Comparison of ENCODE assay signal across 19 cellular contexts in genomic region chr6:123967900-123968299, GRCh38.
DNase-seq lines count a peak whose midpoint lies in the region; ATAC-seq and TF ChIP-seq lines count a peak whose summit lies in the region.
"Had no signal": no experiment of that assay in that cellular context is flagged by ENCODE, and none has a peak within 500 bp of the region (broad histone marks: within the 10 kb centered on the region; RNA-seq: fewer than 3 reads in every experiment).

No MANE protein-coding gene starts in this region.

- POLR2A ChIA-PET in HEK293 (lab: Yijun Ruan, JAX): no interaction called here

- H3K27me3 Mint-ChIP-seq in nephron progenitor cell (ENCODE audit: low read depth, poor library complexity): no peaks in the 10 kb centered on the region
- no peaks in the 10 kb centered on the region for H3K27me3 Mint-ChIP-seq in stimulated activated memory B cell treated with anti-CD40 and anti-IgM and Interleukin-4, amounts not matched to agents 10 μg/mL and 1 μg/mL and 100 μg/mL, for 72 hours
- H3K27me3 Mint-ChIP-seq: activated naive CD4-positive, alpha-beta T cell treated with anti-CD3 and anti-CD28 coated beads, Interleukin-2, amount 50 U/mL, for 24 hours; effector memory CD8-positive, alpha-beta T cell had no signal

- H3K36me3 ChIP-seq in HEK293 (ENCODE audit: control insufficient read depth in 2 of 2, insufficient read depth in 1 of 2, low read length in 2 of 2): no peaks in the 10 kb centered on the region
- H3K36me3 ChIP-seq: upper lobe of left lung had no signal

- DNase-seq in NCI-H2029 (lab: John Stamatoyannopoulos, UW): peak; percentile 94
- peak; percentile 97 for DNase-seq in NCI-H345 treated with DMSO at 0.1 percent for 48 hours (lab: John Stamatoyannopoulos, UW; ENCODE audit: unreplicated experiment)
- no peak for DNase-seq in nephron progenitor cell
- DNase-seq in RKO (ENCODE audit: low spot score): no peak
- DNase-seq in dedifferentiated amniotic fluid mesenchymal stem cell (ENCODE audit: extremely low spot score): no peak
- DNase-seq: cerebellar nuclear complex; effector memory CD8-positive, alpha-beta T cell; H7; head of caudate nucleus; midbrain; NCI-H526; PC-9 had no signal

- no peak for ATAC-seq in stimulated activated memory B cell treated with anti-CD40 and anti-IgM and Interleukin-4, amounts not matched to agents 10 μg/mL and 1 μg/mL and 100 μg/mL, for 72 hours
- no peak for ATAC-seq in GM21367 (IDR thresholded peaks at IDR 0.05; ENCODE audit: unreplicated experiment)
- ATAC-seq: activated CD4-positive, CD25-positive, alpha-beta regulatory T cell treated with anti-CD3 and anti-CD28 coated beads, Interleukin-2, amount 50 U/mL, for 24 hours; effector memory CD8-positive, alpha-beta T cell; left lobe of liver had no signal

- H3K36me3 Mint-ChIP-seq in nephron progenitor cell (ENCODE audit: low read depth): no peaks in the 10 kb centered on the region
- no peaks in the 10 kb centered on the region for H3K36me3 Mint-ChIP-seq in stimulated activated memory B cell treated with anti-CD40 and anti-IgM and Interleukin-4, amounts not matched to agents 10 μg/mL and 1 μg/mL and 100 μg/mL, for 72 hours
- H3K36me3 Mint-ChIP-seq: activated naive CD4-positive, alpha-beta T cell treated with anti-CD3 and anti-CD28 coated beads, Interleukin-2, amount 50 U/mL, for 24 hours had no signal

- H3K4me1 Mint-ChIP-seq in nephron progenitor cell: no peaks in the 10 kb centered on the region
- no peaks in the 10 kb centered on the region for H3K4me1 Mint-ChIP-seq in stimulated activated memory B cell treated with anti-CD40 and anti-IgM and Interleukin-4, amounts not matched to agents 10 μg/mL and 1 μg/mL and 100 μg/mL, for 72 hours
- H3K4me1 Mint-ChIP-seq: activated naive CD4-positive, alpha-beta T cell treated with anti-CD3 and anti-CD28 coated beads, Interleukin-2, amount 50 U/mL, for 24 hours had no signal

- no peaks in the 10 kb centered on the region for H3K9me3 Mint-ChIP-seq in nephron progenitor cell
- no peaks in the 10 kb centered on the region for H3K9me3 Mint-ChIP-seq in stimulated activated memory B cell treated with anti-CD40 and anti-IgM and Interleukin-4, amounts not matched to agents 10 μg/mL and 1 μg/mL and 100 μg/mL, for 72 hours
- H3K9me3 Mint-ChIP-seq: activated naive CD4-positive, alpha-beta T cell treated with anti-CD3 and anti-CD28 coated beads, Interleukin-2, amount 50 U/mL, for 24 hours had no signal

- peaks cover 12% of the 10 kb centered on the region for H3K4me1 ChIP-seq in HEK293 (ENCODE audit: control insufficient read depth, insufficient read depth, low read length)
- H3K4me1 ChIP-seq: upper lobe of left lung had no signal

- TF ChIP-seq CTCF in HEK293 (tag by site-specific recombination; IDR thresholded peaks at IDR 0.05) (no peak), nephron progenitor cell (IDR thresholded peaks at IDR 0.05) (no peak)

- H3K4me3 Mint-ChIP-seq in nephron progenitor cell: no peak overlapping the region
- no peak overlapping the region for H3K4me3 Mint-ChIP-seq in stimulated activated memory B cell treated with anti-CD40 and anti-IgM and Interleukin-4, amounts not matched to agents 10 μg/mL and 1 μg/mL and 100 μg/mL, for 72 hours
- H3K4me3 Mint-ChIP-seq: activated naive CD4-positive, alpha-beta T cell treated with anti-CD3 and anti-CD28 coated beads, Interleukin-2, amount 50 U/mL, for 24 hours; effector memory CD8-positive, alpha-beta T cell had no signal

- peak overlapping the region; percentile 32 for H3K27ac Mint-ChIP-seq in nephron progenitor cell
- H3K27ac Mint-ChIP-seq in stimulated activated memory B cell treated with anti-CD40 and anti-IgM and Interleukin-4, amounts not matched to agents 10 μg/mL and 1 μg/mL and 100 μg/mL, for 72 hours: no peak overlapping the region
- H3K27ac Mint-ChIP-seq: activated naive CD4-positive, alpha-beta T cell treated with anti-CD3 and anti-CD28 coated beads, Interleukin-2, amount 50 U/mL, for 24 hours; effector memory CD8-positive, alpha-beta T cell had no signal

- H3K27ac ChIP-seq in HEK293 (ENCODE audit: extremely low read depth, low read depth, low read length): no peak overlapping the region
- H3K27ac ChIP-seq: PC-9, upper lobe of left lung had no signal

- CTCF ChIA-PET in HEK293 (lab: Yijun Ruan, JAX): no interaction called here

- H3K9me3 ChIP-seq in HEK293 (ENCODE audit: control insufficient read depth, insufficient read depth, low read depth, low read length): no peaks in the 10 kb centered on the region
- H3K9me3 ChIP-seq: upper lobe of left lung had no signal

- H3K4me3 ChIP-seq in HEK293 (ENCODE audit: low read depth, low read length): no peak overlapping the region
- H3K4me3 ChIP-seq: PC-9, upper lobe of left lung had no signal

TF ChIP-seq in HEK293, 187 proteins besides CTCF, POLR2A, EP300 and RAD21:
- TF ChIP-seq ZNF785 (tag by site-specific recombination; IDR thresholded peaks at IDR 0.05): no peak
- peak; percentile 84 for TF ChIP-seq SCRT2 (tag by site-specific recombination; IDR thresholded peaks at IDR 0.05)

Comparison
In these comparisons a context has a peak if more than half of its experiments do, and no peak if none do; other contexts are left out.
1. DNase-seq: peak in NCI-H2029 (single experiment) and NCI-H345 treated with DMSO at 0.1 percent for 48 hours (single experiment); none in nephron progenitor cell (single experiment), RKO (single experiment) and dedifferentiated amniotic fluid mesenchymal stem cell (single experiment).